29 cellular contexts compared by ENCODE assay signal in genomic region chr17:76993636-76994035, GRCh38.
A peak's percentile ranks its signal among the peaks of the same experiment; 100 is the strongest.
DNase-seq lines count a peak whose midpoint lies in the region; ATAC-seq and TF ChIP-seq lines count a peak whose summit lies in the region.
"Had no signal": no experiment of that assay in that cellular context is flagged by ENCODE, and none has a peak within 500 bp of the region (broad histone marks: within the 10 kb centered on the region; RNA-seq: fewer than 3 reads in every experiment).

No MANE protein-coding gene starts in this region.

- H3K9me3 ChIP-seq in BLaER1 treated with 17β-estradiol and CSF1 and Interleukin-3, amounts not matched to agents 10 nM and 100 nM (replicated peaks in 1 of 11): no peaks in the 10 kb centered on the region
- no peaks in the 10 kb centered on the region for H3K9me3 ChIP-seq in CD8-positive, alpha-beta T cell (ENCODE audit: low read length)
- no peaks in the 10 kb centered on the region for H3K9me3 ChIP-seq in T-helper 17 cell (ENCODE audit: control insufficient read depth, low read length, poor library complexity, severe bottlenecking)
- no peaks in the 10 kb centered on the region for H3K9me3 ChIP-seq in neural progenitor cell (ENCODE audit: low read depth)
- H3K9me3 ChIP-seq: gastroesophageal sphincter, mucosa of descending colon, Peyer's patch, spleen, stomach, tibial artery, vagina had no signal

- H4K20me1 ChIP-seq in BLaER1 treated with 17β-estradiol and CSF1 and Interleukin-3, amounts not matched to agents 10 nM and 100 nM: no peaks in the 10 kb centered on the region; a peak in 1 of 22 replicates
- no peaks in the 10 kb centered on the region for H4K20me1 ChIP-seq in neural progenitor cell (ENCODE audit: low read depth)

- peaks cover 0 to 22% (median 0%) of the 10 kb centered on the region in 11 experiments; a peak in 3 of 22 replicates for H3K27me3 ChIP-seq in BLaER1 treated with 17β-estradiol and CSF1 and Interleukin-3, amounts not matched to agents 10 nM and 100 nM
- H3K27me3 ChIP-seq in CD8-positive, alpha-beta T cell (ENCODE audit: insufficient read depth, low read length): no peaks in the 10 kb centered on the region
- no peaks in the 10 kb centered on the region for H3K27me3 ChIP-seq in neural progenitor cell
- H3K27me3 ChIP-seq: hepatocyte, Peyer's patch, vagina had no signal

- no peak overlapping the region for H2AFZ ChIP-seq in neural progenitor cell (replicated peaks)
- H2AFZ ChIP-seq: hepatocyte had no signal

- no peaks in the 10 kb centered on the region for H3K27me3 Mint-ChIP-seq in CD8-positive, alpha-beta T cell (ENCODE audit: low read depth)
- no peaks in the 10 kb centered on the region for H3K27me3 Mint-ChIP-seq in T-helper 17 cell
- H3K27me3 Mint-ChIP-seq in neural progenitor cell (ENCODE audit: insufficient read depth, low read depth): peaks cover 7% of the 10 kb centered on the region

- CTCF ChIA-PET in CD8-positive, alpha-beta T cell (lab: Charles Lee): interaction anchor here (1.3 kb wide), 1 partner anchor 62 kb away, joined by 3 read pairs; no protein-coding TSS in a partner anchor

- POLR2A ChIA-PET in CD8-positive, alpha-beta T cell (lab: Charles Lee): interaction anchor here (0.7 kb wide), 1 partner anchor 850 kb away, joined by 6 read pairs; no protein-coding TSS in a partner anchor

- no peak overlapping the region for H3K4me3 Mint-ChIP-seq in CD8-positive, alpha-beta T cell
- H3K4me3 Mint-ChIP-seq in T-helper 17 cell (no peak overlapping the region), neural progenitor cell (peak overlapping the region; percentile 8)

- H3K36me3 Mint-ChIP-seq in CD8-positive, alpha-beta T cell: no peaks in the 10 kb centered on the region
- H3K36me3 Mint-ChIP-seq in T-helper 17 cell (ENCODE audit: low read depth) (no peaks in the 10 kb centered on the region), neural progenitor cell (no peaks in the 10 kb centered on the region)
- H3K36me3 Mint-ChIP-seq: brain had no signal

- H3K4me1 Mint-ChIP-seq in CD8-positive, alpha-beta T cell (ENCODE audit: low read depth): peaks cover 45% of the 10 kb centered on the region
- H3K4me1 Mint-ChIP-seq in T-helper 17 cell: peaks cover 29% of the 10 kb centered on the region
- H3K4me1 Mint-ChIP-seq in neural progenitor cell: peaks cover 39% of the 10 kb centered on the region

- H3K9me3 Mint-ChIP-seq in CD8-positive, alpha-beta T cell: no peaks in the 10 kb centered on the region
- H3K9me3 Mint-ChIP-seq in neural progenitor cell: no peaks in the 10 kb centered on the region
- H3K9me3 Mint-ChIP-seq: brain had no signal

- no peak overlapping the region for H3K4me3 ChIP-seq in BLaER1 treated with 17β-estradiol and CSF1 and Interleukin-3, amounts not matched to agents 10 nM and 100 nM
- no peak overlapping the region for H3K4me3 ChIP-seq in CD8-positive, alpha-beta T cell (ENCODE audit: low read depth, low read length)
- H3K4me3 ChIP-seq in neural progenitor cell: no peak overlapping the region
- H3K4me3 ChIP-seq: gastroesophageal sphincter, hepatocyte, mucosa of descending colon, Peyer's patch, spleen, stomach, tibial artery, vagina had no signal

- peak overlapping the region; percentile 72 for H3K27ac Mint-ChIP-seq in CD8-positive, alpha-beta T cell
- H3K27ac Mint-ChIP-seq in T-helper 17 cell: peak overlapping the region; percentile 98
- peak overlapping the region; percentile 98 for H3K27ac Mint-ChIP-seq in neural progenitor cell

- H3K27ac ChIP-seq in BLaER1 treated with 17β-estradiol and CSF1 and Interleukin-3, amounts not matched to agents 10 nM and 100 nM: peak overlapping the region in 1 of 11 experiments; percentile 25; a peak in 1 of 22 replicates
- H3K27ac ChIP-seq in CD8-positive, alpha-beta T cell (ENCODE audit: low read depth, low read length): no peak overlapping the region
- H3K27ac ChIP-seq in neural progenitor cell: peak overlapping the region; percentile 90
- H3K27ac ChIP-seq: gastroesophageal sphincter, hepatocyte, Peyer's patch, spleen, stomach, tibial artery, vagina, VCaP had no signal

- H3K4me2 ChIP-seq in BLaER1 treated with 17β-estradiol and CSF1 and Interleukin-3, amounts not matched to agents 10 nM and 100 nM: peak overlapping the region in 9 of 11 experiments; percentile 74 to 99 (median 90); a peak in 16 of 22 replicates
- peak overlapping the region; percentile 55 for H3K4me2 ChIP-seq in neural progenitor cell
- H3K4me2 ChIP-seq: hepatocyte had no signal

- H3K79me2 ChIP-seq in neural progenitor cell (ENCODE audit: low read depth): no peaks in the 10 kb centered on the region
- H3K79me2 ChIP-seq: hepatocyte had no signal

- TF ChIP-seq CTCF in CD8-positive, alpha-beta T cell (IDR thresholded peaks at IDR 0.05): no peak
- TF ChIP-seq CTCF in neural progenitor cell (IDR thresholded peaks at IDR 0.05): no peak

- DNase-seq in CD8-positive, alpha-beta T cell: peak in 1 of 7 experiments; percentile 30
- DNase-seq in T-helper 17 cell (no peak), neural progenitor cell (ENCODE audit: low spot score) (no peak), NCI-H187 treated with DMSO at 0.1 percent for 48 hours (lab: John Stamatoyannopoulos, UW) (no peak), left ventricle myocardium superior (no peak), A172 (ENCODE audit: low spot score) (no peak)
- DNase-seq: activated CD4-positive, alpha-beta T cell treated with anti-CD3 and anti-CD28 coated beads for 48 hours; activated naive CD4-positive, alpha-beta T cell treated with Interleukin-2 at 50 U/mL for 16 hours; amniotic stem cell; C1 segment of cervical spinal cord; effector CD4-positive, alpha-beta T cell; mucosa of descending colon; NCI-H1436 treated with DMSO at 0.1 percent for 48 hours; NCI-H2107; NCI-H345; Peyer's patch; spleen; stimulated activated CD4-positive, alpha-beta T cell treated with anti-CD3 and anti-CD28 coated beads, Interleukin-2, amount 100 ng/mL, for 24 hours; stimulated activated CD8-positive, alpha-beta memory T cell treated with anti-CD3 and anti-CD28 coated beads, Interleukin-4, amount 100 ng/mL, for 48 hours; stomach; T-helper 9 cell; tibial artery had no signal

- no peaks in the 10 kb centered on the region for H3K36me3 ChIP-seq in BLaER1 treated with 17β-estradiol and CSF1 and Interleukin-3, amounts not matched to agents 10 nM and 100 nM
- no peaks in the 10 kb centered on the region for H3K36me3 ChIP-seq in CD8-positive, alpha-beta T cell (ENCODE audit: insufficient read depth, low read length)
- H3K36me3 ChIP-seq in neural progenitor cell: no peaks in the 10 kb centered on the region
- H3K36me3 ChIP-seq: gastroesophageal sphincter, Peyer's patch, spleen, stomach, tibial artery, vagina had no signal

- ATAC-seq in CD8-positive, alpha-beta T cell: no peak
- ATAC-seq in T-helper 17 cell: no peak
- ATAC-seq in left ventricle myocardium superior: no peak
- ATAC-seq: gastroesophageal sphincter, HCT116, mucosa of descending colon had no signal

- peaks cover 30% of the 10 kb centered on the region for H3F3A ChIP-seq in neural progenitor cell (ENCODE audit: low read depth)

- H3K4me1 ChIP-seq in BLaER1 treated with 17β-estradiol and CSF1 and Interleukin-3, amounts not matched to agents 10 nM and 100 nM: peaks cover 27 to 89% (median 63%) of the 10 kb centered on the region in 10 experiments
- H3K4me1 ChIP-seq in CD8-positive, alpha-beta T cell (ENCODE audit: insufficient read depth, low read length): peaks cover 44% of the 10 kb centered on the region
- peaks cover 43% of the 10 kb centered on the region for H3K4me1 ChIP-seq in neural progenitor cell
- H3K4me1 ChIP-seq: gastroesophageal sphincter, stomach, tibial artery, vagina had no signal

- intact Hi-C loops in CD8-positive, alpha-beta T cell (cut with DNase I, micrococcal nuclease): no loop called here
- intact Hi-C loops in left ventricle myocardium superior (cut with micrococcal nuclease): no loop called here

- no peak overlapping the region; a peak in 2 of 22 replicates for H3K9ac ChIP-seq in BLaER1 treated with 17β-estradiol and CSF1 and Interleukin-3, amounts not matched to agents 10 nM and 100 nM
- no peak overlapping the region for H3K9ac ChIP-seq in neural progenitor cell
